Comparison of ENCODE assay signal across 1 cellular context in the genomic region with DNA sequence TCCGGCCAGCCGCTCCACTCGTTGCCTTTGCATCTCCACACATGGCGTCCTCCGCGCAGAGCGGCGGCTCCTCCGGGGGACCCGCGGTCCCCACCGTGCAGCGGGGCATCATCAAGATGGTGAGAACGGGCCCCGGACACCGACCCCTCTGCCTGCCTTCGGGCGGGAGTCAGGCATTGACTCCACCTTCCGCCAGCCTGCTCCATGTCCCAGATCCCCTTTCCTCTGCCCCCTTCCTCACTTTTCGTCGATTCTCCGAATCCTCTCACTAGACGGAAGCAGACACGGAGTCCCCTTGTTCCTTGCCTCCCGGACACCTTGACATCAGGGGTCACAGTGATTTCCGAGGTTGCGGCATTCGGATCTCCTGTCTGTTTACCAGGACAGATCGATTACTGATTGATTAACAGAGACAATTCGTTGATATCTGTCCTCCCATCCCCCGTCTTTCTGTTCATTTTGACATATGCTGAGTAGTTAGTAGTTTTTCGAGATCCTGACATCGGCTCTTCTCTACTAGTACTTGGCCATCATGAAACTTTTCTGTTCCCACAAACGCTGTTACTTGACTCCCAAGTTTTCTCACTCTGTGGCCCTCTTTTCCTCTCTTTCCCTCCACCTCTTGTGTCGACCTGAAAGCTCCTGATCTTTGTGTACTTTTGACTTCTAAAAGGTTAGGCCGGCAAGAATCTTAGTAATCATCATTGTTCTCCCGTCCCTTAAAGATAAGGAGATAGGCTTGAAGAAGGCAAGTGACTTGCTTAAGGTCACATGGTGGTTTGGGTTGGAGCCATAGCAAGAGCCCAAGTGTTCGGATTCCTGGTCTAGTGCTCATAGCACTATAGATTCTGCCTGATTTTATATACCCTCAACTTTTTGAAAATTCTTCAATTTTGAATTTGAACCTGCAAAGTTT.
TF ChIP-seq lines count a peak whose summit lies in the region.

No MANE protein-coding gene starts in this region.

TF ChIP-seq in K562, 482 proteins besides CTCF, POLR2A, EP300 and RAD21 (continued from another document and continues in another):
- TF ChIP-seq ZBTB40 (IDR thresholded peaks at IDR 0.05) = no peak
- TF ChIP-seq ZBTB40 (CRISPR knock-in tag; IDR thresholded peaks at IDR 0.05) = no peak
- TF ChIP-seq CHCHD3 (CRISPR knock-in tag; IDR thresholded peaks at IDR 0.05) = 0 out of 2 replicates have a peak, but pooled peaks have one; percentile 12
- TF ChIP-seq TEAD4 (IDR thresholded peaks at IDR 0.05; ENCODE audit: low read length) = peak; percentile 7; the same call in 1 of the 2 replicates
- no peak for TF ChIP-seq TEAD4 (CRISPR knock-in tag; IDR thresholded peaks at IDR 0.05; ENCODE audit: borderline replicate concordance)
- TF ChIP-seq RAD51 (IDR thresholded peaks at IDR 0.05; ENCODE audit: borderline replicate concordance, low read depth) = peak; percentile 82; the same call in 1 of the 2 replicates
- TF ChIP-seq, protein P1, sequence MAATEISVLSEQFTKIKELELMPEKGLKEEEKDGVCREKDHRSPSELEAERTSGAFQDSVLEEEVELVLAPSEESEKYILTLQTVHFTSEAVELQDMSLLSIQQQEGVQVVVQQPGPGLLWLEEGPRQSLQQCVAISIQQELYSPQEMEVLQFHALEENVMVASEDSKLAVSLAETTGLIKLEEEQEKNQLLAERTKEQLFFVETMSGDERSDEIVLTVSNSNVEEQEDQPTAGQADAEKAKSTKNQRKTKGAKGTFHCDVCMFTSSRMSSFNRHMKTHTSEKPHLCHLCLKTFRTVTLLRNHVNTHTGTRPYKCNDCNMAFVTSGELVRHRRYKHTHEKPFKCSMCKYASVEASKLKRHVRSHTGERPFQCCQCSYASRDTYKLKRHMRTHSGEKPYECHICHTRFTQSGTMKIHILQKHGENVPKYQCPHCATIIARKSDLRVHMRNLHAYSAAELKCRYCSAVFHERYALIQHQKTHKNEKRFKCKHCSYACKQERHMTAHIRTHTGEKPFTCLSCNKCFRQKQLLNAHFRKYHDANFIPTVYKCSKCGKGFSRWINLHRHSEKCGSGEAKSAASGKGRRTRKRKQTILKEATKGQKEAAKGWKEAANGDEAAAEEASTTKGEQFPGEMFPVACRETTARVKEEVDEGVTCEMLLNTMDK (IDR thresholded peaks at IDR 0.05; ENCODE audit: borderline replicate concordance, insufficient read depth, low read depth, low read length, poor library complexity, severe bottlenecking) = no peak
- TF ChIP-seq HDGF (IDR thresholded peaks at IDR 0.05) = no peak
- TF ChIP-seq NFE2 (IDR thresholded peaks at IDR 0.05; ENCODE audit: low read depth) = no peak; the same call in 1 of the 2 replicates
- TF ChIP-seq CBFB (CRISPR knock-in tag; IDR thresholded peaks at IDR 0.05) = no peak
- no peak for TF ChIP-seq PURB (CRISPR knock-in tag; IDR thresholded peaks at IDR 0.05; ENCODE audit: low read depth)
- no peak for TF ChIP-seq CEBPZ (IDR thresholded peaks at IDR 0.05; ENCODE audit: borderline replicate concordance, low read depth, low read length)
- TF ChIP-seq ZNF274 (IDR thresholded peaks at IDR 0.05; ENCODE audit: borderline replicate concordance, low read depth, low read length) = no peak
- no peak for TF ChIP-seq ZSCAN32 (CRISPR knock-in tag; IDR thresholded peaks at IDR 0.05)
- TF ChIP-seq ATF3 (IDR thresholded peaks at IDR 0.05) = no peak
- TF ChIP-seq ATF3 (CRISPR knock-in tag; conservative IDR thresholded peaks at IDR 0.05) = no peak
- TF ChIP-seq SMAD1 (IDR thresholded peaks at IDR 0.05; ENCODE audit: low read depth, low read length, partially characterized antibody) = peak; percentile 14
- TF ChIP-seq CREBBP (IDR thresholded peaks at IDR 0.05; ENCODE audit: low read depth, low read length) = no peak
- peak; percentile 24; the same call in 1 of the 2 replicates for TF ChIP-seq ZNF407 (IDR thresholded peaks at IDR 0.05; ENCODE audit: low read depth)
- TF ChIP-seq TCF3 (CRISPR knock-in tag; IDR thresholded peaks at IDR 0.05) = no peak
- no peak for TF ChIP-seq SMAD3 (CRISPR knock-in tag; conservative IDR thresholded peaks at IDR 0.05)
- no peak for TF ChIP-seq NEUROD1 (IDR thresholded peaks at IDR 0.05; ENCODE audit: borderline replicate concordance, low read depth, low read length, partially characterized antibody)
- 0 out of 2 replicates have a peak, but pooled peaks have one; percentile 2 for TF ChIP-seq NR1H2 (CRISPR knock-in tag; IDR thresholded peaks at IDR 0.05)
- TF ChIP-seq BMI1 (IDR thresholded peaks at IDR 0.05; ENCODE audit: low read length) = no peak
- TF ChIP-seq ZNF830 (CRISPR knock-in tag; IDR thresholded peaks at IDR 0.05) = peak; percentile 56; the same call in 1 of the 2 replicates
- no peak for TF ChIP-seq ADNP (tag; IDR thresholded peaks at IDR 0.05)
- TF ChIP-seq ZC3H4 (CRISPR knock-in tag; IDR thresholded peaks at IDR 0.05; ENCODE audit: borderline replicate concordance) = peak; percentile 91; the same call in 1 of the 2 replicates
- TF ChIP-seq ZNF3 (CRISPR knock-in tag; IDR thresholded peaks at IDR 0.05) = no peak
